Comparison of ENCODE assay signal across 1 cellular context in the genomic region with DNA sequence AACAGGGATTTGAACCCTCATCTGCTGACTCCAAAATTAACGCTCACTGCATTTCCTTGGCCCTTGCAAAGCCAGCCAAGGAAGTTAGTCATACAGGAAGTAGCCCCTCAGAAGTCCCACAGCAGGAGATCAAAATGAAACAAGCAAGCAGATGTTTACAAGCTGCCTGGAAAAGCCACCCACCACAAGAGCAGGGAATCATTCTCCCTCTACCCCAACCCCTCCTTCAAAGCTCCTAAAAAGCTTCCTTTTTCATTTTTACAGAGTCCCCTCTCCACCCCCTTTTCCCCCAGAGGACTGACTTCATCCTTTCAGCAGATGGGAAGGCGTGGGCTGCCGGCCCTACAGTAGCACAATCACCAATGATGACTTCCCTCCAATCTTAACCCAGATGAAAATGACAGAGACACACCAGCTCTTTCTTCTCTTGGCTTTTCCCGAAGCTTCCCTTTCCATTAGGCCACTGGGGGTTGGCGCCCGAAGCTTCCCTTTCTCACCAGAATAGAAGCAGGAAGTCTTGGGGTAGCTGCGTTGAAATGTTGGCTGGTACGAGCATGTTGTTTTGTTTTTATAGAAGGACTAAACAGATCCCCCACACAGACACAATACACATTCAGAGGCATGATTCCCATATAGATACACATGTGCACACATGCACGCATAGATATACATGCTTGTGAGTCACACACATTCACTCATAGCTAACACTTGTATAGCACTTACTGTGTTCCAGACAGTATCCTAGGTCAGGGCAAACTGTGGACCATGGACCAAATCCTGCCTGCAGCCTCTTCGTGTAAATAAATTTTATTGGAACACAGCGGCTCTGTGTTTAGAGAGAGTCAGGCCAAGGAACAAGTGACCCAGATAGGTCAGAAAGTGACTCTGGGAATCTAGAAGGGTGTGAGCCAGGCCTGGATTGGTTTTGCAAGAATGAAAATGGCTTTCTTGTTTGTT.
A peak's percentile ranks its signal among the peaks of the same experiment; 100 is the strongest.
TF ChIP-seq lines count a peak whose summit lies in the region.

No MANE protein-coding gene starts in this region.

TF ChIP-seq in HepG2, 621 proteins besides CTCF, POLR2A, EP300 and RAD21 (continued from another document and continues in another):
- TF ChIP-seq, protein P1, sequence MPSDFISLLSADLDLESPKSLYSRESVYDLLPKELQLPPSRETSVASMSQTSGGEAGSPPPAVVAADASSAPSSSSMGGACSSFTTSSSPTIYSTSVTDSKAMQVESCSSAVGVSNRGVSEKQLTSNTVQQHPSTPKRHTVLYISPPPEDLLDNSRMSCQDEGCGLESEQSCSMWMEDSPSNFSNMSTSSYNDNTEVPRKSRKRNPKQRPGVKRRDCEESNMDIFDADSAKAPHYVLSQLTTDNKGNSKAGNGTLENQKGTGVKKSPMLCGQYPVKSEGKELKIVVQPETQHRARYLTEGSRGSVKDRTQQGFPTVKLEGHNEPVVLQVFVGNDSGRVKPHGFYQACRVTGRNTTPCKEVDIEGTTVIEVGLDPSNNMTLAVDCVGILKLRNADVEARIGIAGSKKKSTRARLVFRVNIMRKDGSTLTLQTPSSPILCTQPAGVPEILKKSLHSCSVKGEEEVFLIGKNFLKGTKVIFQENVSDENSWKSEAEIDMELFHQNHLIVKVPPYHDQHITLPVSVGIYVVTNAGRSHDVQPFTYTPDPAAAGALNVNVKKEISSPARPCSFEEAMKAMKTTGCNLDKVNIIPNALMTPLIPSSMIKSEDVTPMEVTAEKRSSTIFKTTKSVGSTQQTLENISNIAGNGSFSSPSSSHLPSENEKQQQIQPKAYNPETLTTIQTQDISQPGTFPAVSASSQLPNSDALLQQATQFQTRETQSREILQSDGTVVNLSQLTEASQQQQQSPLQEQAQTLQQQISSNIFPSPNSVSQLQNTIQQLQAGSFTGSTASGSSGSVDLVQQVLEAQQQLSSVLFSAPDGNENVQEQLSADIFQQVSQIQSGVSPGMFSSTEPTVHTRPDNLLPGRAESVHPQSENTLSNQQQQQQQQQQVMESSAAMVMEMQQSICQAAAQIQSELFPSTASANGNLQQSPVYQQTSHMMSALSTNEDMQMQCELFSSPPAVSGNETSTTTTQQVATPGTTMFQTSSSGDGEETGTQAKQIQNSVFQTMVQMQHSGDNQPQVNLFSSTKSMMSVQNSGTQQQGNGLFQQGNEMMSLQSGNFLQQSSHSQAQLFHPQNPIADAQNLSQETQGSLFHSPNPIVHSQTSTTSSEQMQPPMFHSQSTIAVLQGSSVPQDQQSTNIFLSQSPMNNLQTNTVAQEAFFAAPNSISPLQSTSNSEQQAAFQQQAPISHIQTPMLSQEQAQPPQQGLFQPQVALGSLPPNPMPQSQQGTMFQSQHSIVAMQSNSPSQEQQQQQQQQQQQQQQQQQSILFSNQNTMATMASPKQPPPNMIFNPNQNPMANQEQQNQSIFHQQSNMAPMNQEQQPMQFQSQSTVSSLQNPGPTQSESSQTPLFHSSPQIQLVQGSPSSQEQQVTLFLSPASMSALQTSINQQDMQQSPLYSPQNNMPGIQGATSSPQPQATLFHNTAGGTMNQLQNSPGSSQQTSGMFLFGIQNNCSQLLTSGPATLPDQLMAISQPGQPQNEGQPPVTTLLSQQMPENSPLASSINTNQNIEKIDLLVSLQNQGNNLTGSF (CRISPR knock-in tag; IDR thresholded peaks at IDR 0.05), result no peak
- no peak for TF ChIP-seq HIVEP1 (CRISPR knock-in tag; IDR thresholded peaks at IDR 0.05)
- no peak for TF ChIP-seq IRF2 (CRISPR knock-in tag; IDR thresholded peaks at IDR 0.05)
- no peak for TF ChIP-seq RXRA (CRISPR knock-in tag; IDR thresholded peaks at IDR 0.05)
- TF ChIP-seq, protein P2, sequence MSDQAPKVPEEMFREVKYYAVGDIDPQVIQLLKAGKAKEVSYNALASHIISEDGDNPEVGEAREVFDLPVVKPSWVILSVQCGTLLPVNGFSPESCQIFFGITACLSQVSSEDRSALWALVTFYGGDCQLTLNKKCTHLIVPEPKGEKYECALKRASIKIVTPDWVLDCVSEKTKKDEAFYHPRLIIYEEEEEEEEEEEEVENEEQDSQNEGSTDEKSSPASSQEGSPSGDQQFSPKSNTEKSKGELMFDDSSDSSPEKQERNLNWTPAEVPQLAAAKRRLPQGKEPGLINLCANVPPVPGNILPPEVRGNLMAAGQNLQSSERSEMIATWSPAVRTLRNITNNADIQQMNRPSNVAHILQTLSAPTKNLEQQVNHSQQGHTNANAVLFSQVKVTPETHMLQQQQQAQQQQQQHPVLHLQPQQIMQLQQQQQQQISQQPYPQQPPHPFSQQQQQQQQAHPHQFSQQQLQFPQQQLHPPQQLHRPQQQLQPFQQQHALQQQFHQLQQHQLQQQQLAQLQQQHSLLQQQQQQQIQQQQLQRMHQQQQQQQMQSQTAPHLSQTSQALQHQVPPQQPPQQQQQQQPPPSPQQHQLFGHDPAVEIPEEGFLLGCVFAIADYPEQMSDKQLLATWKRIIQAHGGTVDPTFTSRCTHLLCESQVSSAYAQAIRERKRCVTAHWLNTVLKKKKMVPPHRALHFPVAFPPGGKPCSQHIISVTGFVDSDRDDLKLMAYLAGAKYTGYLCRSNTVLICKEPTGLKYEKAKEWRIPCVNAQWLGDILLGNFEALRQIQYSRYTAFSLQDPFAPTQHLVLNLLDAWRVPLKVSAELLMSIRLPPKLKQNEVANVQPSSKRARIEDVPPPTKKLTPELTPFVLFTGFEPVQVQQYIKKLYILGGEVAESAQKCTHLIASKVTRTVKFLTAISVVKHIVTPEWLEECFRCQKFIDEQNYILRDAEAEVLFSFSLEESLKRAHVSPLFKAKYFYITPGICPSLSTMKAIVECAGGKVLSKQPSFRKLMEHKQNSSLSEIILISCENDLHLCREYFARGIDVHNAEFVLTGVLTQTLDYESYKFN (CRISPR knock-in tag; conservative IDR thresholded peaks at IDR 0.05), result 0 out of 2 replicates have a peak, but pooled peaks have one; percentile 17
- TF ChIP-seq ZNF839 (CRISPR knock-in tag; IDR thresholded peaks at IDR 0.05; ENCODE audit: borderline replicate concordance), result no peak
- no peak for TF ChIP-seq ZNF747 (CRISPR knock-in tag; IDR thresholded peaks at IDR 0.05; ENCODE audit: borderline replicate concordance)
- TF ChIP-seq NFE2L1 (CRISPR knock-in tag; IDR thresholded peaks at IDR 0.05; ENCODE audit: borderline replicate concordance), result no peak
- no peak for TF ChIP-seq MED8 (CRISPR knock-in tag; IDR thresholded peaks at IDR 0.05; ENCODE audit: insufficient replicate concordance)
- no peak for TF ChIP-seq ZNF367 (CRISPR knock-in tag; IDR thresholded peaks at IDR 0.05; ENCODE audit: borderline replicate concordance)
- TF ChIP-seq, protein P3, sequence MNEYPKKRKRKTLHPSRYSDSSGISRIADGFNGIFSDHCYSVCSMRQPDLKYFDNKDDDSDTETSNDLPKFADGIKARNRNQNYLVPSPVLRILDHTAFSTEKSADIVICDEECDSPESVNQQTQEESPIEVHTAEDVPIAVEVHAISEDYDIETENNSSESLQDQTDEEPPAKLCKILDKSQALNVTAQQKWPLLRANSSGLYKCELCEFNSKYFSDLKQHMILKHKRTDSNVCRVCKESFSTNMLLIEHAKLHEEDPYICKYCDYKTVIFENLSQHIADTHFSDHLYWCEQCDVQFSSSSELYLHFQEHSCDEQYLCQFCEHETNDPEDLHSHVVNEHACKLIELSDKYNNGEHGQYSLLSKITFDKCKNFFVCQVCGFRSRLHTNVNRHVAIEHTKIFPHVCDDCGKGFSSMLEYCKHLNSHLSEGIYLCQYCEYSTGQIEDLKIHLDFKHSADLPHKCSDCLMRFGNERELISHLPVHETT (CRISPR knock-in tag; conservative IDR thresholded peaks at IDR 0.05), result no peak
- TF ChIP-seq, protein P4, sequence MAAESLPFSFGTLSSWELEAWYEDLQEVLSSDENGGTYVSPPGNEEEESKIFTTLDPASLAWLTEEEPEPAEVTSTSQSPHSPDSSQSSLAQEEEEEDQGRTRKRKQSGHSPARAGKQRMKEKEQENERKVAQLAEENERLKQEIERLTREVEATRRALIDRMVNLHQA (CRISPR knock-in tag; IDR thresholded peaks at IDR 0.05), result no peak
- TF ChIP-seq, protein P5, sequence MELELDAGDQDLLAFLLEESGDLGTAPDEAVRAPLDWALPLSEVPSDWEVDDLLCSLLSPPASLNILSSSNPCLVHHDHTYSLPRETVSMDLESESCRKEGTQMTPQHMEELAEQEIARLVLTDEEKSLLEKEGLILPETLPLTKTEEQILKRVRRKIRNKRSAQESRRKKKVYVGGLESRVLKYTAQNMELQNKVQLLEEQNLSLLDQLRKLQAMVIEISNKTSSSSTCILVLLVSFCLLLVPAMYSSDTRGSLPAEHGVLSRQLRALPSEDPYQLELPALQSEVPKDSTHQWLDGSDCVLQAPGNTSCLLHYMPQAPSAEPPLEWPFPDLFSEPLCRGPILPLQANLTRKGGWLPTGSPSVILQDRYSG (CRISPR knock-in tag; IDR thresholded peaks at IDR 0.05), result no peak
- no peak for TF ChIP-seq BCL6 (CRISPR knock-in tag; IDR thresholded peaks at IDR 0.05)
- TF ChIP-seq ZNF782 (CRISPR knock-in tag; IDR thresholded peaks at IDR 0.05; ENCODE audit: borderline replicate concordance), result no peak
- no peak for TF ChIP-seq NFRKB (IDR thresholded peaks at IDR 0.05)
- TF ChIP-seq SATB2 (CRISPR knock-in tag; IDR thresholded peaks at IDR 0.05), result no peak
- 0 out of 2 replicates have a peak, but pooled peaks have one; percentile 4 for TF ChIP-seq HNF4A (CRISPR knock-in tag; IDR thresholded peaks at IDR 0.05)
- no peak for TF ChIP-seq STAT5B (CRISPR knock-in tag; IDR thresholded peaks at IDR 0.05)
- no peak for TF ChIP-seq ZNF546 (CRISPR knock-in tag; conservative IDR thresholded peaks at IDR 0.05)
- TF ChIP-seq SRSF1 (optimal IDR thresholded peaks at IDR 0.05; ENCODE audit: low read depth, low read length), result no peak
- no peak for TF ChIP-seq ZNF766 (CRISPR knock-in tag; IDR thresholded peaks at IDR 0.05; ENCODE audit: borderline replicate concordance)
- TF ChIP-seq, protein P6, sequence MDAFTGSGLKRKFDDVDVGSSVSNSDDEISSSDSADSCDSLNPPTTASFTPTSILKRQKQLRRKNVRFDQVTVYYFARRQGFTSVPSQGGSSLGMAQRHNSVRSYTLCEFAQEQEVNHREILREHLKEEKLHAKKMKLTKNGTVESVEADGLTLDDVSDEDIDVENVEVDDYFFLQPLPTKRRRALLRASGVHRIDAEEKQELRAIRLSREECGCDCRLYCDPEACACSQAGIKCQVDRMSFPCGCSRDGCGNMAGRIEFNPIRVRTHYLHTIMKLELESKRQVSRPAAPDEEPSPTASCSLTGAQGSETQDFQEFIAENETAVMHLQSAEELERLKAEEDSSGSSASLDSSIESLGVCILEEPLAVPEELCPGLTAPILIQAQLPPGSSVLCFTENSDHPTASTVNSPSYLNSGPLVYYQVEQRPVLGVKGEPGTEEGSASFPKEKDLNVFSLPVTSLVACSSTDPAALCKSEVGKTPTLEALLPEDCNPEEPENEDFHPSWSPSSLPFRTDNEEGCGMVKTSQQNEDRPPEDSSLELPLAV (CRISPR knock-in tag; conservative IDR thresholded peaks at IDR 0.05; ENCODE audit: low read depth), result no peak
- no peak for TF ChIP-seq CBX5 (CRISPR knock-in tag; IDR thresholded peaks at IDR 0.05; ENCODE audit: borderline replicate concordance)
- TF ChIP-seq RCOR2 (CRISPR knock-in tag; IDR thresholded peaks at IDR 0.05), result no peak
- TF ChIP-seq ZMYM2 (CRISPR knock-in tag; IDR thresholded peaks at IDR 0.05), result no peak
- TF ChIP-seq, protein P7, sequence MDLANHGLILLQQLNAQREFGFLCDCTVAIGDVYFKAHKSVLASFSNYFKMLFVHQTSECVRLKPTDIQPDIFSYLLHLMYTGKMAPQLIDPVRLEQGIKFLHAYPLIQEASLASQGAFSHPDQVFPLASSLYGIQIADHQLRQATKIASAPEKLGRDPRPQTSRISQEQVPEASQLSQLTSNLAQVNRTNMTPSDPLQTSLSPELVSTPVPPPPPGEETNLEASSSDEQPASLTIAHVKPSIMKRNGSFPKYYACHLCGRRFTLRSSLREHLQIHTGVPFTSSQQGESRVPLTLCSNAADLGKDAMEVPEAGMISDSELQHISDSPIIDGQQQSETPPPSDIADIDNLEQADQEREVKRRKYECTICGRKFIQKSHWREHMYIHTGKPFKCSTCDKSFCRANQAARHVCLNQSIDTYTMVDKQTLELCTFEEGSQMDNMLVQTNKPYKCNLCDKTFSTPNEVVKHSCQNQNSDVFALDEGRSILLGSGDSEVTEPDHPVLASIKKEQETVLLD (CRISPR knock-in tag; IDR thresholded peaks at IDR 0.05; ENCODE audit: low read depth), result no peak
- 0 out of 2 replicates have a peak, but pooled peaks have one; percentile 30 for TF ChIP-seq SNAPC2 (CRISPR knock-in tag; IDR thresholded peaks at IDR 0.05)
- TF ChIP-seq, protein P8, sequence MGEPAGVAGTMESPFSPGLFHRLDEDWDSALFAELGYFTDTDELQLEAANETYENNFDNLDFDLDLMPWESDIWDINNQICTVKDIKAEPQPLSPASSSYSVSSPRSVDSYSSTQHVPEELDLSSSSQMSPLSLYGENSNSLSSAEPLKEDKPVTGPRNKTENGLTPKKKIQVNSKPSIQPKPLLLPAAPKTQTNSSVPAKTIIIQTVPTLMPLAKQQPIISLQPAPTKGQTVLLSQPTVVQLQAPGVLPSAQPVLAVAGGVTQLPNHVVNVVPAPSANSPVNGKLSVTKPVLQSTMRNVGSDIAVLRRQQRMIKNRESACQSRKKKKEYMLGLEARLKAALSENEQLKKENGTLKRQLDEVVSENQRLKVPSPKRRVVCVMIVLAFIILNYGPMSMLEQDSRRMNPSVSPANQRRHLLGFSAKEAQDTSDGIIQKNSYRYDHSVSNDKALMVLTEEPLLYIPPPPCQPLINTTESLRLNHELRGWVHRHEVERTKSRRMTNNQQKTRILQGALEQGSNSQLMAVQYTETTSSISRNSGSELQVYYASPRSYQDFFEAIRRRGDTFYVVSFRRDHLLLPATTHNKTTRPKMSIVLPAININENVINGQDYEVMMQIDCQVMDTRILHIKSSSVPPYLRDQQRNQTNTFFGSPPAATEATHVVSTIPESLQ (CRISPR knock-in tag; conservative IDR thresholded peaks at IDR 0.05), result no peak
- TF ChIP-seq SP4 (CRISPR knock-in tag; IDR thresholded peaks at IDR 0.05), result 0 out of 2 replicates have a peak, but pooled peaks have one; percentile 18
- no peak for TF ChIP-seq ZFP36L2 (CRISPR knock-in tag; IDR thresholded peaks at IDR 0.05)
- TF ChIP-seq FOXP1 (IDR thresholded peaks at IDR 0.05), result no peak
- peak; percentile 19; the same call in 1 of the 2 replicates for TF ChIP-seq FOXP1 (CRISPR knock-in tag; IDR thresholded peaks at IDR 0.05)
- no peak for TF ChIP-seq ZNF180 (CRISPR knock-in tag; IDR thresholded peaks at IDR 0.05; ENCODE audit: borderline replicate concordance, low read depth)
- TF ChIP-seq XRCC5 (optimal IDR thresholded peaks at IDR 0.05; ENCODE audit: low read length), result no peak
- no peak for TF ChIP-seq ZNF251 (CRISPR knock-in tag; IDR thresholded peaks at IDR 0.05)
- TF ChIP-seq ATF1 (CRISPR knock-in tag; IDR thresholded peaks at IDR 0.05), result no peak
- TF ChIP-seq KDM5A (IDR thresholded peaks at IDR 0.05; ENCODE audit: borderline replicate concordance, low read length), result no peak
- TF ChIP-seq, protein P9, sequence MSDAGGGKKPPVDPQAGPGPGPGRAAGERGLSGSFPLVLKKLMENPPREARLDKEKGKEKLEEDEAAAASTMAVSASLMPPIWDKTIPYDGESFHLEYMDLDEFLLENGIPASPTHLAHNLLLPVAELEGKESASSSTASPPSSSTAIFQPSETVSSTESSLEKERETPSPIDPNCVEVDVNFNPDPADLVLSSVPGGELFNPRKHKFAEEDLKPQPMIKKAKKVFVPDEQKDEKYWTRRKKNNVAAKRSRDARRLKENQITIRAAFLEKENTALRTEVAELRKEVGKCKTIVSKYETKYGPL (CRISPR knock-in tag; IDR thresholded peaks at IDR 0.05), result no peak
- TF ChIP-seq, protein P10, sequence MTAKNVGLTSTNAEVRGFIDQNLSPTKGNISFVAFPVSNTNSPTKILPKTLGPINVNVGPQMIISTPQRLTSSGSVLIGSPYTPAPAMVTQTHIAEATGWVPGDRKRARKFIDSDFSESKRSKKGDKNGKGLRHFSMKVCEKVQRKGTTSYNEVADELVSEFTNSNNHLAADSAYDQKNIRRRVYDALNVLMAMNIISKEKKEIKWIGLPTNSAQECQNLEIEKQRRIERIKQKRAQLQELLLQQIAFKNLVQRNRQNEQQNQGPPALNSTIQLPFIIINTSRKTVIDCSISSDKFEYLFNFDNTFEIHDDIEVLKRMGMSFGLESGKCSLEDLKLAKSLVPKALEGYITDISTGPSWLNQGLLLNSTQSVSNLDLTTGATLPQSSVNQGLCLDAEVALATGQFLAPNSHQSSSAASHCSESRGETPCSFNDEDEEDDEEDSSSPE (CRISPR knock-in tag; IDR thresholded peaks at IDR 0.05), result no peak
